In the genomic region with DNA sequence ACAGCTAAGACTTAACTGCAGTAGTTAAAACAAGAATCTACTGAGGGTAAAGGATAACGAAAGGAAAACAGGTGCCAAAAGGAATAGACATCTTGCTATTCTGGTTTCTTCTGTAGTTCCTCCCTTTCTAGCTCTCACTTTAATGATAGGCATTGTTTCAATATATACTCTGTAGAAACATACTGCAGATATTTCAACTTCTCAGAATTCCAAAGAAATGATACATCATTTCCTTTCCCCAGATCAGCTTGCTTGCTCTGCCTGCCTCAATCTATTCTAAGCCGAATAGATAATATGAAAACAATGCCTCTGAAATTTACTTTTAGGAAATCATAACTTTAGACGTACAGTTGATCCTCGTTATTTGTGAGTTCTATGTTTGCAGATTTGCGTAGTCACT, we compare ENCODE assay signal across 16 cellular contexts. TPM values are rescaled to one million over a fixed set of nuclear protein-coding genes. Genes with fewer than 3 reads are reported as not detected.
DNase-seq lines count a peak whose midpoint lies in the region; ATAC-seq and TF ChIP-seq lines count a peak whose summit lies in the region.
"Had no signal": no experiment of that assay in that cellular context is flagged by ENCODE, and none has a peak within 500 bp of the region (broad histone marks: within the 10 kb centered on the region; RNA-seq: fewer than 3 reads in every experiment).

No MANE protein-coding gene starts in this region.

- POLR2A ChIA-PET in MCF 10A (lab: Yijun Ruan, JAX) = interaction anchor here (0.6 kb wide), 1 partner anchor 52 kb away, joined by 3 read pairs; no protein-coding TSS in a partner anchor

- no peak overlapping the region for H3K9ac ChIP-seq in mammary epithelial cell (ENCODE audit: insufficient read depth, low read length)
- H3K9ac ChIP-seq: neural progenitor cell had no signal

- DNase-seq in mammary epithelial cell = peak; percentile 24
- no peak for DNase-seq in MCF 10A (ENCODE audit: unreplicated experiment)
- no peak for DNase-seq in ascending aorta (ENCODE audit: low spot score in 2 of 2)
- peak; percentile 9 for DNase-seq in fibroblast of the conjunctiva (ENCODE audit: low read depth)
- DNase-seq in activated T-cell treated with anti-CD3 and anti-CD28 coated beads, Interleukin-2, amount 50 U/mL, for 48 hours = no peak
- DNase-seq in body of pancreas = no peak
- DNase-seq in NCI-H2029 treated with DMSO at 0.1 percent for 48 hours (lab: John Stamatoyannopoulos, UW) = no peak
- DNase-seq: activated B cell treated with CpG ODN at 0.5 μM for 24 hours; activated CD8-positive, alpha-beta memory T cell treated with anti-CD3 and anti-CD28 coated beads, Interleukin-2, amount 10 ng/mL, durations not matched to agents 7 days and 5 days; activated naive CD4-positive, alpha-beta T cell treated with Interleukin-2 at 50 U/mL for 16 hours; MM.1S; stimulated activated naive CD8-positive, alpha-beta T cell treated with anti-CD3 and anti-CD28 coated beads, Interleukin-15, Interleukin-2, amounts not matched to agents 100 U/mL and 50 U/mL, for 24 hours had no signal

- intact Hi-C loops in mammary epithelial cell (cut with micrococcal nuclease) (loop anchor here (5.0 kb wide), 1 partner anchor 97 kb away; a partner anchor contains a TSS), MCF 10A (cut with micrococcal nuclease) (no loop called here), ascending aorta (cut with DNase I) (loop anchor here (1.0 to 10.0 kb wide), 3 partner anchors 51 to 147 kb away; a partner anchor contains a TSS), body of pancreas (cut with DNase I) (loop anchor here (10.0 kb wide), 1 partner anchor 154 kb away; no protein-coding TSS in a partner anchor)

- H3K4me1 ChIP-seq in mammary epithelial cell (ENCODE audit: insufficient read depth, low read length) (peaks cover 5% of the 10 kb centered on the region), ascending aorta (peaks cover 0 to 9% of the 10 kb centered on the region in 2 donors), body of pancreas (peaks cover 19% of the 10 kb centered on the region)
- H3K4me1 ChIP-seq: neural progenitor cell had no signal

- no peaks in the 10 kb centered on the region for H3K27me3 ChIP-seq in mammary epithelial cell (ENCODE audit: insufficient read depth, low read length)
- no peaks in the 10 kb centered on the region for H3K27me3 ChIP-seq in ascending aorta
- H3K27me3 ChIP-seq in body of pancreas = no peaks in the 10 kb centered on the region
- H3K27me3 ChIP-seq: neural progenitor cell had no signal

- no peak overlapping the region for H3K4me2 ChIP-seq in mammary epithelial cell (ENCODE audit: insufficient read depth, low read depth, low read length)
- H3K4me2 ChIP-seq: neural progenitor cell had no signal

- CTCF ChIA-PET in mammary epithelial cell (lab: Charles Lee; ENCODE audit: low non-redundant PET) = interaction anchor here (0.6 kb wide), 1 partner anchor 739 kb away, joined by 3 read pairs; no protein-coding TSS in a partner anchor
- CTCF ChIA-PET in MCF 10A (lab: Yijun Ruan, JAX) = interaction anchor here (2.5 to 4.3 kb wide), 2 partner anchors 48 to 52 kb away, joined by 13 to 45 read pairs; a partner anchor contains a TSS

- no peak overlapping the region for H3K27ac Mint-ChIP-seq in MCF 10A (ENCODE audit: low read depth, unreplicated experiment)
- H3K27ac Mint-ChIP-seq: activated B cell treated with CpG ODN at 0.5 μM for 24 hours; activated CD8-positive, alpha-beta memory T cell treated with anti-CD3 and anti-CD28 coated beads, Interleukin-2, amount 10 ng/mL, durations not matched to agents 7 days and 5 days; neural progenitor cell had no signal

- TF ChIP-seq CTCF in mammary epithelial cell (conservative IDR thresholded peaks at IDR 0.05 in 1 of 2, IDR thresholded peaks at IDR 0.05 in 1 of 2; ENCODE audit: extremely low read depth in 1 of 2, insufficient read depth in 1 of 2, low read depth in 1 of 2, low read length in 2 of 2) (no peak), MCF 10A (IDR thresholded peaks at IDR 0.05; ENCODE audit: unreplicated experiment) (no peak), ascending aorta (IDR thresholded peaks at IDR 0.05) (no peak), body of pancreas (IDR thresholded peaks at IDR 0.05) (no peak)

- H3K4me1 Mint-ChIP-seq in MCF 10A (ENCODE audit: insufficient read depth, unreplicated experiment) = no peaks in the 10 kb centered on the region
- H3K4me1 Mint-ChIP-seq: activated B cell treated with CpG ODN at 0.5 μM for 24 hours, neural progenitor cell had no signal

- H4K20me1 ChIP-seq in mammary epithelial cell (ENCODE audit: insufficient read depth, low read length) = no peaks in the 10 kb centered on the region

- H3K79me2 ChIP-seq in mammary epithelial cell (ENCODE audit: insufficient read depth, low read length) = no peaks in the 10 kb centered on the region

- H3K27ac ChIP-seq in mammary epithelial cell (ENCODE audit: insufficient read depth, low read depth, low read length) = no peak overlapping the region
- peak overlapping the region; percentile 35 for H3K27ac ChIP-seq in ascending aorta
- H3K27ac ChIP-seq in body of pancreas = no peak overlapping the region
- H3K27ac ChIP-seq: 22Rv1, neural progenitor cell had no signal

- WGBS in mammary epithelial cell (ENCODE audit: low coverage, missing lambda C conversion rate) = 85% methylated on average over 5 of the region's 5 CpGs
- 91 to 92% methylated on average over 5 of the region's 5 CpGs for WGBS in body of pancreas, 2 donors

- ATAC-seq in GM18861 (IDR thresholded peaks at IDR 0.05; ENCODE audit: unreplicated experiment) = no peak
- ATAC-seq in body of pancreas = no peak
- ATAC-seq: activated CD8-positive, alpha-beta memory T cell treated with anti-CD3 and anti-CD28 coated beads, Interleukin-2, amount 10 ng/mL, durations not matched to agents 7 days and 5 days; esophagus mucosa; stimulated activated naive CD8-positive, alpha-beta T cell treated with anti-CD3 and anti-CD28 coated beads, Interleukin-15, Interleukin-2, amounts not matched to agents 100 U/mL and 50 U/mL, for 24 hours had no signal

- H3K9me3 Mint-ChIP-seq in MCF 10A (ENCODE audit: unreplicated experiment) = no peaks in the 10 kb centered on the region
- H3K9me3 Mint-ChIP-seq: activated B cell treated with CpG ODN at 0.5 μM for 24 hours, neural progenitor cell had no signal

- H3K36me3 Mint-ChIP-seq in MCF 10A (ENCODE audit: insufficient read depth, unreplicated experiment) = peaks cover 89% of the 10 kb centered on the region

- no peak overlapping the region for H3K4me3 Mint-ChIP-seq in MCF 10A (ENCODE audit: unreplicated experiment)
- H3K4me3 Mint-ChIP-seq: activated B cell treated with CpG ODN at 0.5 μM for 24 hours; activated CD8-positive, alpha-beta memory T cell treated with anti-CD3 and anti-CD28 coated beads, Interleukin-2, amount 10 ng/mL, durations not matched to agents 7 days and 5 days; neural progenitor cell had no signal

- dilution Hi-C loops in mammary epithelial cell (cut with HindIII; ENCODE audit: low sequenced_read_pairs) = loop anchor here (25.0 kb wide), 1 partner anchor 132 kb away; a partner anchor contains a TSS

- H3K4me3 ChIP-seq in mammary epithelial cell (replicated peaks in 1 of 3; ENCODE audit: insufficient read depth in 1 of 3, low read depth in 2 of 3, low read length in 3 of 3) = no peak overlapping the region
- H3K4me3 ChIP-seq in ascending aorta = no peak overlapping the region
- H3K4me3 ChIP-seq in body of pancreas = no peak overlapping the region
- H3K4me3 ChIP-seq: neural progenitor cell had no signal

- in situ Hi-C loops in mammary epithelial cell (cut with MboI; ENCODE audit: low sequenced_read_pairs in 2 of 2) = no loop called here

- H2AFZ ChIP-seq in mammary epithelial cell (ENCODE audit: low read depth, low read length) = no peak overlapping the region
- H2AFZ ChIP-seq: neural progenitor cell had no signal

- no peaks in the 10 kb centered on the region for H3K27me3 Mint-ChIP-seq in MCF 10A (ENCODE audit: insufficient read depth, unreplicated experiment)
- H3K27me3 Mint-ChIP-seq: activated B cell treated with CpG ODN at 0.5 μM for 24 hours; activated CD8-positive, alpha-beta memory T cell treated with anti-CD3 and anti-CD28 coated beads, Interleukin-2, amount 10 ng/mL, durations not matched to agents 7 days and 5 days had no signal

- H3K9me3 ChIP-seq in mammary epithelial cell (replicated peaks; ENCODE audit: insufficient read depth, low read length) = no peaks in the 10 kb centered on the region
- no peaks in the 10 kb centered on the region for H3K9me3 ChIP-seq in ascending aorta
- H3K9me3 ChIP-seq in body of pancreas = no peaks in the 10 kb centered on the region

- no peak for TF ChIP-seq POLR2A in body of pancreas (IDR thresholded peaks at IDR 0.05)

- no TSS peak for BruUV-seq in mammary epithelial cell (replicated peaks; lab: Mats Ljungman, UMichigan)
- no TSS peak for BruUV-seq in MCF 10A (replicated peaks; lab: Mats Ljungman, UMichigan)

- H3K36me3 ChIP-seq in mammary epithelial cell (ENCODE audit: insufficient read depth, low read length) (peaks cover 11% of the 10 kb centered on the region), ascending aorta (peaks cover 20 to 69% of the 10 kb centered on the region in 2 donors), body of pancreas (replicated peaks in 1 of 2; ENCODE audit: insufficient read depth in 1 of 2, low read depth in 2 of 2) (peaks cover 4 to 16% of the 10 kb centered on the region in 2 donors)
- H3K36me3 ChIP-seq: neural progenitor cell had no signal

RNA-seq across cellular contexts. Expression of a gene that starts 46.3 kb away (rescaled TPM):
- total RNA-seq in mammary epithelial cell (10 to 100 TPM; 43.1 to 44.2 TPM), MCF 10A (2022) (28.6 and 31.4 TPM in 2 replicates), ascending aorta (19.1 TPM), body of pancreas (10 to 100 TPM; 48.8 to 51.1 TPM)
- polyA plus RNA-seq in mammary epithelial cell = 45.1 TPM
- polyA minus RNA-seq in mammary epithelial cell = 46.1 TPM

Comparison
In these comparisons a context has a peak if more than half of its experiments do, and no peak if none do; other contexts are left out.
1. DNase-seq: peak in mammary epithelial cell (single experiment) and fibroblast of the conjunctiva (single experiment); none in MCF 10A (single experiment), ascending aorta (0 of 2), activated T-cell treated with anti-CD3 and anti-CD28 coated beads, Interleukin-2, amount 50 U/mL, for 48 hours (0 of 2), body of pancreas (0 of 4) and NCI-H2029 treated with DMSO at 0.1 percent for 48 hours (single experiment).
2. H3K27ac ChIP-seq: peak in ascending aorta (2 of 2); none in mammary epithelial cell (single experiment) and body of pancreas (0 of 4).